8 cellular contexts compared by ENCODE assay signal in genomic region chr6:18585032-18585573, GRCh38.
A peak's percentile ranks its signal among the peaks of the same experiment; 100 is the strongest.
DNase-seq lines count a peak whose midpoint lies in the region; ATAC-seq and TF ChIP-seq lines count a peak whose summit lies in the region.

No MANE protein-coding gene starts in this region.

- no peaks in the 10 kb centered on the region for H3F3A ChIP-seq in neural progenitor cell (ENCODE audit: low read depth)

- H3K4me1 Mint-ChIP-seq in neural progenitor cell, result peaks cover 18% of the 10 kb centered on the region
- H3K4me1 Mint-ChIP-seq in stimulated activated memory B cell treated with anti-CD40 and anti-IgM and Interleukin-4, amounts not matched to agents 10 μg/mL and 1 μg/mL and 100 μg/mL, for 72 hours, result no peaks in the 10 kb centered on the region

- H3K4me3 Mint-ChIP-seq in neural progenitor cell, result no peak overlapping the region
- no peak overlapping the region for H3K4me3 Mint-ChIP-seq in stimulated activated memory B cell treated with anti-CD40 and anti-IgM and Interleukin-4, amounts not matched to agents 10 μg/mL and 1 μg/mL and 100 μg/mL, for 72 hours

- H3K4me2 ChIP-seq in neural progenitor cell, result no peak overlapping the region

- peak overlapping the region; percentile 65 for H3K27ac Mint-ChIP-seq in neural progenitor cell
- H3K27ac Mint-ChIP-seq in stimulated activated memory B cell treated with anti-CD40 and anti-IgM and Interleukin-4, amounts not matched to agents 10 μg/mL and 1 μg/mL and 100 μg/mL, for 72 hours, result no peak overlapping the region

- no peak for TF ChIP-seq CTCF in neural progenitor cell (IDR thresholded peaks at IDR 0.05)

- H4K20me1 ChIP-seq in neural progenitor cell (ENCODE audit: low read depth), result no peaks in the 10 kb centered on the region

- no peaks in the 10 kb centered on the region for H3K36me3 Mint-ChIP-seq in neural progenitor cell
- no peaks in the 10 kb centered on the region for H3K36me3 Mint-ChIP-seq in stimulated activated memory B cell treated with anti-CD40 and anti-IgM and Interleukin-4, amounts not matched to agents 10 μg/mL and 1 μg/mL and 100 μg/mL, for 72 hours

- peaks cover 3% of the 10 kb centered on the region for H3K27me3 Mint-ChIP-seq in neural progenitor cell (ENCODE audit: insufficient read depth, low read depth)
- H3K27me3 Mint-ChIP-seq in stimulated activated memory B cell treated with anti-CD40 and anti-IgM and Interleukin-4, amounts not matched to agents 10 μg/mL and 1 μg/mL and 100 μg/mL, for 72 hours, result peaks cover 7% of the 10 kb centered on the region

- no peak overlapping the region for H3K27ac ChIP-seq in neural progenitor cell

- H3K27me3 ChIP-seq in neural progenitor cell, result no peaks in the 10 kb centered on the region

- H3K4me1 ChIP-seq in neural progenitor cell, result no peaks in the 10 kb centered on the region

- H3K79me2 ChIP-seq in neural progenitor cell (ENCODE audit: low read depth), result no peaks in the 10 kb centered on the region

- no peak overlapping the region for H3K9ac ChIP-seq in neural progenitor cell

- DNase-seq in ELR (ENCODE audit: low read depth) (peak; percentile 69), NCI-H69 (lab: John Stamatoyannopoulos, UW) (peak; percentile 87), dermis blood vessel endothelial cell (peak; percentile 87), neural progenitor cell (ENCODE audit: low spot score) (no peak)
- DNase-seq in activated CD8-positive, alpha-beta memory T cell treated with anti-CD3 and anti-CD28 coated beads for 24 hours, result no peak
- no peak for DNase-seq in stimulated activated CD8-positive, alpha-beta memory T cell treated with anti-CD3 and anti-CD28 coated beads, Interleukin-4, amount 100 ng/mL, for 48 hours

- H3K9me3 Mint-ChIP-seq in neural progenitor cell, result peaks cover 3% of the 10 kb centered on the region
- H3K9me3 Mint-ChIP-seq in stimulated activated memory B cell treated with anti-CD40 and anti-IgM and Interleukin-4, amounts not matched to agents 10 μg/mL and 1 μg/mL and 100 μg/mL, for 72 hours, result no peaks in the 10 kb centered on the region

- H3K36me3 ChIP-seq in neural progenitor cell, result no peaks in the 10 kb centered on the region

- H2AFZ ChIP-seq in neural progenitor cell (replicated peaks), result no peak overlapping the region

- no peaks in the 10 kb centered on the region for H3K9me3 ChIP-seq in neural progenitor cell (ENCODE audit: low read depth)

- H3K4me3 ChIP-seq in neural progenitor cell, result no peak overlapping the region

- ATAC-seq in GM18861 (IDR thresholded peaks at IDR 0.05; ENCODE audit: unreplicated experiment), result no peak
- ATAC-seq in stimulated activated memory B cell treated with anti-CD40 and anti-IgM and Interleukin-4, amounts not matched to agents 10 μg/mL and 1 μg/mL and 100 μg/mL, for 72 hours, result no peak

Comparison
In these comparisons a context has a peak if more than half of its experiments do, and no peak if none do; other contexts are left out.
1. DNase-seq: peak in ELR (single experiment), NCI-H69 (single experiment) and dermis blood vessel endothelial cell (single experiment); none in neural progenitor cell (single experiment), activated CD8-positive, alpha-beta memory T cell treated with anti-CD3 and anti-CD28 coated beads for 24 hours (single experiment) and stimulated activated CD8-positive, alpha-beta memory T cell treated with anti-CD3 and anti-CD28 coated beads, Interleukin-4, amount 100 ng/mL, for 48 hours (single experiment).